11 cellular contexts compared by ENCODE assay signal in genomic region chr2:134301099-134301970, GRCh38. TPM values are rescaled to one million over a fixed set of nuclear protein-coding genes. Genes with fewer than 3 reads are reported as not detected.
A peak's percentile ranks its signal among the peaks of the same experiment; 100 is the strongest.
DNase-seq lines count a peak whose midpoint lies in the region; ATAC-seq and TF ChIP-seq lines count a peak whose summit lies in the region.
"Had no signal": no experiment of that assay in that cellular context is flagged by ENCODE, and none has a peak within 500 bp of the region (broad histone marks: within the 10 kb centered on the region; RNA-seq: fewer than 3 reads in every experiment).

No MANE protein-coding gene starts in this region.

- no peaks in the 10 kb centered on the region for H3K27me3 Mint-ChIP-seq in mesothelial cell of epicardium (ENCODE audit: low read depth)

- no peak overlapping the region for H3K4me3 ChIP-seq in right cardiac atrium (ENCODE audit: low read length)
- H3K4me3 ChIP-seq: tibial nerve had no signal

- DNase-seq in A172 (ENCODE audit: low spot score) (peak; percentile 34), GM03348 (ENCODE audit: low spot score) (peak; percentile 29), amniotic stem cell (lab: John Stamatoyannopoulos, UW) (peak; percentile 5), right cardiac atrium (peak in 1 of 3 donors; percentile 48), DMS79 (lab: John Stamatoyannopoulos, UW) (no peak), NCI-H1436 treated with DMSO at 0.1 percent for 48 hours (lab: John Stamatoyannopoulos, UW) (no peak), mesothelial cell of epicardium (ENCODE audit: low spot score in 2 of 2, unreplicated experiment in 2 of 2) (no peak)
- no peak for DNase-seq in stimulated activated CD4-positive, alpha-beta T cell treated with anti-CD3 and anti-CD28 coated beads, Interleukin-2, amount 100 ng/mL, for 24 hours
- DNase-seq: activated CD4-positive, alpha-beta T cell treated with anti-CD3 and anti-CD28 coated beads, Interleukin-2, amount 50 U/mL, for 48 hours; Karpas-422 had no signal

- peaks cover 9% of the 10 kb centered on the region for H3K4me1 Mint-ChIP-seq in mesothelial cell of epicardium

- peak; percentile 84 to 88 for ATAC-seq in right cardiac atrium

- no peaks in the 10 kb centered on the region for H3K27me3 ChIP-seq in right cardiac atrium (ENCODE audit: control insufficient read depth, insufficient read depth)
- H3K27me3 ChIP-seq: tibial nerve had no signal

- H3K27ac Mint-ChIP-seq in mesothelial cell of epicardium, result no peak overlapping the region

- WGBS in right cardiac atrium, result 30% methylated on average over 8 of the region's 8 CpGs

- H3K9me3 Mint-ChIP-seq in mesothelial cell of epicardium, result no peaks in the 10 kb centered on the region

- no peaks in the 10 kb centered on the region for H3K9me3 ChIP-seq in right cardiac atrium (ENCODE audit: control insufficient read depth, low read length)
- H3K9me3 ChIP-seq: tibial nerve had no signal

- peak overlapping the region; percentile 33 for H3K27ac ChIP-seq in right cardiac atrium (ENCODE audit: low read length)
- H3K27ac ChIP-seq: tibial nerve had no signal

- H3K4me3 Mint-ChIP-seq in mesothelial cell of epicardium, result no peak overlapping the region

- intact Hi-C loops in right cardiac atrium (cut with DNase I), result no loop called here

- no peak for TF ChIP-seq CTCF in mesothelial cell of epicardium (IDR thresholded peaks at IDR 0.05; ENCODE audit: unreplicated experiment)

- peaks cover 2% of the 10 kb centered on the region for H3K4me1 ChIP-seq in right cardiac atrium (ENCODE audit: control insufficient read depth, insufficient read depth, low read length)

- H3K36me3 Mint-ChIP-seq in mesothelial cell of epicardium, result no peaks in the 10 kb centered on the region

RNA-seq across cellular contexts. Expression of gene MGAT5, which starts 47.5 kb away (rescaled TPM):
- 22.9 and 31.8 TPM in 2 replicates for total RNA-seq in A172 (2014; rRNA removed; shearing (Covaris generic))
- 100 to 1,000 TPM; 112 to 156 (median 134) TPM for total RNA-seq in right cardiac atrium
- 29.0 TPM for polyA plus RNA-seq in right cardiac atrium
- 38.2 to 42.9 TPM (median 41.1 TPM) in 3 replicates for total RNA-seq in mesothelial cell of epicardium

Comparison
In these comparisons a context has a peak if more than half of its experiments do, and no peak if none do; other contexts are left out.
1. DNase-seq: peak in A172 (single experiment), GM03348 (single experiment) and amniotic stem cell (single experiment); none in stimulated activated CD4-positive, alpha-beta T cell treated with anti-CD3 and anti-CD28 coated beads, Interleukin-2, amount 100 ng/mL, for 24 hours (0 of 2), DMS79 (single experiment), NCI-H1436 treated with DMSO at 0.1 percent for 48 hours (single experiment) and mesothelial cell of epicardium (0 of 2).